15 cellular contexts compared by ENCODE assay signal in the genomic region with DNA sequence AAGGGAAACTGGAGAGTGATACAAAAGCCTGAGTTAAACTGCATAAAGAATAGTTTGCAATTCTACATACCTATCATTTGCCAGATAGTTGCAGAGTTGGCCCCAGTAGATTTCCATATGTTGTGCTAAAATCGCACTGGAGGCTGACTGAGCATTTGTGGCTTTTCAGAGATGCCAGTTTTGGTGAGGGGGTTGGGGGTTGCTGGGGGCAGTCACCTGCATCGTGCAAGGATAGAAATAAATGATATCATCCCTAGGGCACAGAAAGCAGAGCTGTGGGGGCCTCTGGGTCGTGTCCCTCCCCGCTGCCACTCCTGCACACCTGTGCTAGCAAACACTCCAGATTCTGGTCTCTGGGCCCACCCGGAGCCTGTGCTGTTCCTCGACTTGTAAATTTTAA.
DNase-seq lines count a peak whose midpoint lies in the region; ATAC-seq and TF ChIP-seq lines count a peak whose summit lies in the region.
"Had no signal": no experiment of that assay in that cellular context is flagged by ENCODE, and none has a peak within 500 bp of the region (broad histone marks: within the 10 kb centered on the region; RNA-seq: fewer than 3 reads in every experiment).

No MANE protein-coding gene starts in this region.

- H3F3A ChIP-seq in MM.1S (ENCODE audit: insufficient read depth, low read length): peaks cover 9% of the 10 kb centered on the region

- H3K9me3 Mint-ChIP-seq in type B pancreatic cell (peaks cover 8% of the 10 kb centered on the region), T-cell (no peaks in the 10 kb centered on the region)
- H3K9me3 Mint-ChIP-seq: HFFc6 had no signal

- H3K79me1 ChIP-seq in mesenchymal stem cell (replicated peaks; ENCODE audit: low read length, poor library complexity, severe bottlenecking): no peaks in the 10 kb centered on the region

- H2BK15ac ChIP-seq in mesenchymal stem cell (ENCODE audit: low read depth, poor library complexity, severe bottlenecking): peak overlapping the region; percentile 64

- ATAC-seq in GM18858 (IDR thresholded peaks at IDR 0.05; ENCODE audit: unreplicated experiment): no peak
- ATAC-seq in T-cell (replicated peaks in 1 of 4): no peak

- DNase-seq in MM.1S: peak; percentile 44
- DNase-seq in mesenchymal stem cell: no peak
- no peak for DNase-seq in type B pancreatic cell (ENCODE audit: extremely low spot score, unreplicated experiment)
- no peak for DNase-seq in NCI-H1105 (lab: John Stamatoyannopoulos, UW)
- DNase-seq in T-cell: no peak
- DNase-seq: ACHN; CD4-positive, alpha-beta memory T cell; DMS79; EL; HCEC 1CT; HFFc6 had no signal

- 92% methylated on average over 6 of the region's 6 CpGs for WGBS in mesenchymal stem cell

- peak overlapping the region; percentile 23 for H3K27ac Mint-ChIP-seq in type B pancreatic cell
- no peak overlapping the region for H3K27ac Mint-ChIP-seq in T-cell
- H3K27ac Mint-ChIP-seq: CD4-positive, alpha-beta memory T cell; HFFc6 had no signal

- H3K36me3 ChIP-seq in BLaER1 treated with 17β-estradiol and CSF1 and Interleukin-3, amounts not matched to agents 10 nM and 100 nM: peaks cover 0 to 1% (median 0%) of the 10 kb centered on the region in 11 experiments; a peak in 1 of 22 replicates
- H3K36me3 ChIP-seq in MM.1S (replicated peaks; ENCODE audit: insufficient read depth, low read length) (no peaks in the 10 kb centered on the region), mesenchymal stem cell (ENCODE audit: control insufficient read depth in 1 of 2, insufficient read depth in 2 of 2, low read depth in 1 of 2, low read length in 2 of 2) (no peaks in the 10 kb centered on the region)

- H3K14ac ChIP-seq in mesenchymal stem cell (ENCODE audit: low read length in 2 of 2): no peak overlapping the region

- peaks cover 3% of the 10 kb centered on the region for H3K27me3 Mint-ChIP-seq in type B pancreatic cell
- H3K27me3 Mint-ChIP-seq in T-cell: peaks cover 2 to 6% of the 10 kb centered on the region in 2 donors

- H3K9me3 ChIP-seq in BLaER1 treated with 17β-estradiol and CSF1 and Interleukin-3, amounts not matched to agents 10 nM and 100 nM (replicated peaks in 1 of 11): peaks cover 22 to 46% (median 29%) of the 10 kb centered on the region in 11 experiments
- H3K9me3 ChIP-seq in MM.1S (replicated peaks; ENCODE audit: insufficient read depth, low read length): no peaks in the 10 kb centered on the region
- H3K9me3 ChIP-seq in mesenchymal stem cell (ENCODE audit: control insufficient read depth, low read length): no peaks in the 10 kb centered on the region

- H4K20me1 ChIP-seq in BLaER1 treated with 17β-estradiol and CSF1 and Interleukin-3, amounts not matched to agents 10 nM and 100 nM: no peaks in the 10 kb centered on the region
- no peaks in the 10 kb centered on the region for H4K20me1 ChIP-seq in MM.1S (ENCODE audit: insufficient read depth, low read length)

- H3K4me1 Mint-ChIP-seq in type B pancreatic cell (ENCODE audit: unreplicated experiment): peaks cover 16% of the 10 kb centered on the region
- peaks cover 0 to 3% (median 2%) of the 10 kb centered on the region in 3 donors for H3K4me1 Mint-ChIP-seq in T-cell

- no peak overlapping the region for H3K9ac ChIP-seq in BLaER1 treated with 17β-estradiol and CSF1 and Interleukin-3, amounts not matched to agents 10 nM and 100 nM
- H3K9ac ChIP-seq in MM.1S (ENCODE audit: low read length) (no peak overlapping the region), mesenchymal stem cell (ENCODE audit: low read length) (no peak overlapping the region)

- H2AK5ac ChIP-seq in mesenchymal stem cell (ENCODE audit: low read length, severe bottlenecking): no peak overlapping the region

- H2AFZ ChIP-seq in MM.1S (ENCODE audit: low read length): no peak overlapping the region
- H2AFZ ChIP-seq in mesenchymal stem cell (ENCODE audit: low read depth, low read length): no peak overlapping the region

- H3K79me2 ChIP-seq in MM.1S (ENCODE audit: low read length): no peaks in the 10 kb centered on the region

- H2BK5ac ChIP-seq in mesenchymal stem cell (ENCODE audit: low read depth, low read length, poor library complexity, severe bottlenecking): no peak overlapping the region

- H4K91ac ChIP-seq in mesenchymal stem cell (ENCODE audit: low read length): no peak overlapping the region

- H3K36me3 Mint-ChIP-seq in type B pancreatic cell (peaks cover 3% of the 10 kb centered on the region), T-cell (no peaks in the 10 kb centered on the region)
- H3K36me3 Mint-ChIP-seq: CD4-positive, alpha-beta memory T cell had no signal

- no peaks in the 10 kb centered on the region for H3K9me2 ChIP-seq in MM.1S (replicated peaks; ENCODE audit: insufficient read depth, low read length)

- H3K27me3 ChIP-seq in BLaER1 treated with 17β-estradiol and CSF1 and Interleukin-3, amounts not matched to agents 10 nM and 100 nM: no peaks in the 10 kb centered on the region
- H3K27me3 ChIP-seq in MM.1S (replicated peaks; ENCODE audit: insufficient read depth, low read length): no peaks in the 10 kb centered on the region
- H3K27me3 ChIP-seq in mesenchymal stem cell (ENCODE audit: control insufficient read depth in 1 of 2, insufficient read depth in 1 of 2, low read length in 2 of 2): no peaks in the 10 kb centered on the region

- H4K8ac ChIP-seq in mesenchymal stem cell (ENCODE audit: low read length): no peak overlapping the region

- H3K4me1 ChIP-seq in BLaER1 treated with 17β-estradiol and CSF1 and Interleukin-3, amounts not matched to agents 10 nM and 100 nM: peaks cover 23 to 43% (median 31%) of the 10 kb centered on the region in 10 experiments
- peaks cover 9% of the 10 kb centered on the region for H3K4me1 ChIP-seq in MM.1S (ENCODE audit: low read length)
- peaks cover 8% of the 10 kb centered on the region for H3K4me1 ChIP-seq in mesenchymal stem cell (ENCODE audit: control insufficient read depth, insufficient read depth, low read depth, low read length)

- H3K4me3 ChIP-seq in BLaER1 treated with 17β-estradiol and CSF1 and Interleukin-3, amounts not matched to agents 10 nM and 100 nM: no peak overlapping the region
- H3K4me3 ChIP-seq in MM.1S (ENCODE audit: low read length): no peak overlapping the region
- H3K4me3 ChIP-seq in mesenchymal stem cell (ENCODE audit: insufficient read depth in 1 of 2, low read depth in 1 of 2, low read length in 2 of 2): no peak overlapping the region

- TF ChIP-seq CTCF in MM.1S (IDR thresholded peaks at IDR 0.05; ENCODE audit: low read length): no peak
- no peak for TF ChIP-seq CTCF in type B pancreatic cell (conservative IDR thresholded peaks at IDR 0.05)

- H3K23ac ChIP-seq in mesenchymal stem cell (ENCODE audit: low read length in 2 of 2): no peak overlapping the region

- H3K18ac ChIP-seq in mesenchymal stem cell (ENCODE audit: low read depth in 1 of 2, low read length in 2 of 2): no peak overlapping the region

- H2BK12ac ChIP-seq in mesenchymal stem cell (ENCODE audit: low read length in 2 of 2): no peak overlapping the region

- CTCF ChIA-PET in T-cell (lab: Charles Lee): no interaction called here

- POLR2A ChIA-PET in T-cell (lab: Charles Lee): no interaction called here

- no peak overlapping the region for H2BK120ac ChIP-seq in mesenchymal stem cell (ENCODE audit: low read depth, low read length)

- peak overlapping the region in 10 of 11 experiments; percentile 16 to 78 (median 44); a peak in 17 of 22 replicates for H3K4me2 ChIP-seq in BLaER1 treated with 17β-estradiol and CSF1 and Interleukin-3, amounts not matched to agents 10 nM and 100 nM
- peak overlapping the region; percentile 33; the same call in 1 of the 2 replicates for H3K4me2 ChIP-seq in MM.1S (ENCODE audit: low read depth, low read length)
- H3K4me2 ChIP-seq in mesenchymal stem cell (ENCODE audit: low read length, poor library complexity, severe bottlenecking): no peak overlapping the region

- no peak overlapping the region for H3K27ac ChIP-seq in BLaER1 treated with 17β-estradiol and CSF1 and Interleukin-3, amounts not matched to agents 10 nM and 100 nM
- no peak overlapping the region for H3K27ac ChIP-seq in MM.1S (ENCODE audit: low read length)
- no peak overlapping the region for H3K27ac ChIP-seq in mesenchymal stem cell (ENCODE audit: low read length, poor library complexity, severe bottlenecking)
- H3K27ac ChIP-seq: C4-2B, HL-60 had no signal

- H3K4me3 Mint-ChIP-seq in type B pancreatic cell (no peak overlapping the region), T-cell (no peak overlapping the region)
- H3K4me3 Mint-ChIP-seq: CD4-positive, alpha-beta memory T cell; HFFc6 had no signal

- H3K4ac ChIP-seq in mesenchymal stem cell (ENCODE audit: low read depth in 1 of 2, low read length in 2 of 2): no peak overlapping the region
